ENCODE assay signal across 1 cellular context in the genomic region with DNA sequence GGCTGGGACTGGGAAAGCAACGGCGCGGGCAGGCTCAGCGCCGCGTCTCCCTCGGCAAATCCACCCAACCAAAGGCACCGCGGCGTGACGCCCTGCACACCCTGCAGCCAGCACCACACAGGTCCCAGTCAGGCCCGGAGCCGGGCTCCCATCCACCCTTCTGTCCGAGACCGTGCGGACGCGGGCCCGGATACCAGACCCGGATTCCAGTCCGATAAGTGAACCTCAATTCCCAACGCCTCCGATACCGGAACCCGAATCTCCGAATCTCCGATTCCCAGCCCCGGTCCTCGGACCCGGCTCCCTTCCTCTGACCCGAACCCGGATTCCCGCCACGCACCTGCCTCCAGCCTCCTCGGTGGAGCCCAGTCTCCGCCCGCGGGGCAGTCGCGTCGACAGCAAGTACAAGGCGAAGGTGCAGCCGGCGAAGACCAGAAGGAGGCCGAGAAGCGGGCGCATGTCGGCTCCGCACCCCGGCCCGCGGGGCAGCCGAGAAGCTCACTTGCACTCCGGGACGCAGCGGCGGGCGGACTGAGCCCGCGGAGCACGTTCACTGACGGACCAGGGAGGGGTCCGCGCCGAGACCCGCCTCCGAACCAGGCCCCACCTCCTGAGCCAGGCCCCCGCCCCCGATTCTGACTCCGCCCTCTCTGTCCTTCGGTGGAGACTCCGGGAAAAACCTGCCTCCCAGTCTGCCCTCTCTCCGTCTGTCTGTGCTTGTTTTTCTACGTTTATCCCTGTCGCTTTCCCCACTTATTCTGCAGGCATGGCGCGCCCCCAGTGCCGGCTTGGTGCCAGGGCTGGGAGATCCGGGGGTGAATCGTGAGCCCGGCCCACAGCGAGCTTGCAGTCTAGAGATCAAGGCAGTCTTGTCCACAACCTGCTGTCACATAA.
TF ChIP-seq lines count a peak whose summit lies in the region.

A gene (minus strand): TSS at position 533 of the 894 bp plus-strand sequence. CDS start 74 bp downstream, at position 459.

TF ChIP-seq in K562, 482 proteins besides CTCF, POLR2A, EP300 and RAD21 (continued from another document and continues in another):
- TF ChIP-seq, protein P1, sequence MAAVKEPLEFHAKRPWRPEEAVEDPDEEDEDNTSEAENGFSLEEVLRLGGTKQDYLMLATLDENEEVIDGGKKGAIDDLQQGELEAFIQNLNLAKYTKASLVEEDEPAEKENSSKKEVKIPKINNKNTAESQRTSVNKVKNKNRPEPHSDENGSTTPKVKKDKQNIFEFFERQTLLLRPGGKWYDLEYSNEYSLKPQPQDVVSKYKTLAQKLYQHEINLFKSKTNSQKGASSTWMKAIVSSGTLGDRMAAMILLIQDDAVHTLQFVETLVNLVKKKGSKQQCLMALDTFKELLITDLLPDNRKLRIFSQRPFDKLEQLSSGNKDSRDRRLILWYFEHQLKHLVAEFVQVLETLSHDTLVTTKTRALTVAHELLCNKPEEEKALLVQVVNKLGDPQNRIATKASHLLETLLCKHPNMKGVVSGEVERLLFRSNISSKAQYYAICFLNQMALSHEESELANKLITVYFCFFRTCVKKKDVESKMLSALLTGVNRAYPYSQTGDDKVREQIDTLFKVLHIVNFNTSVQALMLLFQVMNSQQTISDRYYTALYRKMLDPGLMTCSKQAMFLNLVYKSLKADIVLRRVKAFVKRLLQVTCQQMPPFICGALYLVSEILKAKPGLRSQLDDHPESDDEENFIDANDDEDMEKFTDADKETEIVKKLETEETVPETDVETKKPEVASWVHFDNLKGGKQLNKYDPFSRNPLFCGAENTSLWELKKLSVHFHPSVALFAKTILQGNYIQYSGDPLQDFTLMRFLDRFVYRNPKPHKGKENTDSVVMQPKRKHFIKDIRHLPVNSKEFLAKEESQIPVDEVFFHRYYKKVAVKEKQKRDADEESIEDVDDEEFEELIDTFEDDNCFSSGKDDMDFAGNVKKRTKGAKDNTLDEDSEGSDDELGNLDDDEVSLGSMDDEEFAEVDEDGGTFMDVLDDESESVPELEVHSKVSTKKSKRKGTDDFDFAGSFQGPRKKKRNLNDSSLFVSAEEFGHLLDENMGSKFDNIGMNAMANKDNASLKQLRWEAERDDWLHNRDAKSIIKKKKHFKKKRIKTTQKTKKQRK (IDR thresholded peaks at IDR 0.05; ENCODE audit: borderline replicate concordance, low read depth, low read length): no peak
- TF ChIP-seq, protein P2, sequence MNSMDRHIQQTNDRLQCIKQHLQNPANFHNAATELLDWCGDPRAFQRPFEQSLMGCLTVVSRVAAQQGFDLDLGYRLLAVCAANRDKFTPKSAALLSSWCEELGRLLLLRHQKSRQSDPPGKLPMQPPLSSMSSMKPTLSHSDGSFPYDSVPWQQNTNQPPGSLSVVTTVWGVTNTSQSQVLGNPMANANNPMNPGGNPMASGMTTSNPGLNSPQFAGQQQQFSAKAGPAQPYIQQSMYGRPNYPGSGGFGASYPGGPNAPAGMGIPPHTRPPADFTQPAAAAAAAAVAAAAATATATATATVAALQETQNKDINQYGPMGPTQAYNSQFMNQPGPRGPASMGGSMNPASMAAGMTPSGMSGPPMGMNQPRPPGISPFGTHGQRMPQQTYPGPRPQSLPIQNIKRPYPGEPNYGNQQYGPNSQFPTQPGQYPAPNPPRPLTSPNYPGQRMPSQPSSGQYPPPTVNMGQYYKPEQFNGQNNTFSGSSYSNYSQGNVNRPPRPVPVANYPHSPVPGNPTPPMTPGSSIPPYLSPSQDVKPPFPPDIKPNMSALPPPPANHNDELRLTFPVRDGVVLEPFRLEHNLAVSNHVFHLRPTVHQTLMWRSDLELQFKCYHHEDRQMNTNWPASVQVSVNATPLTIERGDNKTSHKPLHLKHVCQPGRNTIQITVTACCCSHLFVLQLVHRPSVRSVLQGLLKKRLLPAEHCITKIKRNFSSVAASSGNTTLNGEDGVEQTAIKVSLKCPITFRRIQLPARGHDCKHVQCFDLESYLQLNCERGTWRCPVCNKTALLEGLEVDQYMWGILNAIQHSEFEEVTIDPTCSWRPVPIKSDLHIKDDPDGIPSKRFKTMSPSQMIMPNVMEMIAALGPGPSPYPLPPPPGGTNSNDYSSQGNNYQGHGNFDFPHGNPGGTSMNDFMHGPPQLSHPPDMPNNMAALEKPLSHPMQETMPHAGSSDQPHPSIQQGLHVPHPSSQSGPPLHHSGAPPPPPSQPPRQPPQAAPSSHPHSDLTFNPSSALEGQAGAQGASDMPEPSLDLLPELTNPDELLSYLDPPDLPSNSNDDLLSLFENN (IDR thresholded peaks at IDR 0.05; ENCODE audit: low read depth in 2 of 2, low read length in 2 of 2): peak in 1 of 2 experiments; percentile 70; a peak in 2 of 4 replicates
- TF ChIP-seq SUPT5H (IDR thresholded peaks at IDR 0.05) (peak; percentile 92), ELF1 (tag; IDR thresholded peaks at IDR 0.05) (peak; percentile 54; the same call in 1 of the 2 replicates), MCM3 (IDR thresholded peaks at IDR 0.05) (no peak), NONO (IDR thresholded peaks at IDR 0.05; ENCODE audit: low read depth in 2 of 2, low read length in 1 of 2) (peak; percentile 48 to 96; a peak in 3 of 4 replicates), RFX1 (IDR thresholded peaks at IDR 0.05) (no peak), ZNF76 (CRISPR knock-in tag; IDR thresholded peaks at IDR 0.05; ENCODE audit: borderline replicate concordance) (peak; percentile 42; the same call in 1 of the 2 replicates), ZNF431 (CRISPR knock-in tag; IDR thresholded peaks at IDR 0.05) (no peak), HDAC6 (IDR thresholded peaks at IDR 0.05; ENCODE audit: low read depth, low read length) (no peak), TCF3 (CRISPR knock-in tag; IDR thresholded peaks at IDR 0.05) (peak; percentile 57), TRIM24 (IDR thresholded peaks at IDR 0.05) (peak; percentile 57 to 99; a peak in 3 of 4 replicates), MEF2A (IDR thresholded peaks at IDR 0.05; ENCODE audit: control insufficient read depth, low read depth, low read length) (peak; percentile 11; the same call in 1 of the 2 replicates), PHF21A (IDR thresholded peaks at IDR 0.05; ENCODE audit: borderline replicate concordance, low read depth) (peak; percentile 77; the same call in 1 of the 2 replicates), PRPF4 (IDR thresholded peaks at IDR 0.05; ENCODE audit: insufficient read depth, low read depth, low read length, poor library complexity, severe bottlenecking) (peak; percentile 67), SREBF1 (IDR thresholded peaks at IDR 0.05; ENCODE audit: borderline replicate concordance, low read depth, low read length) (no peak), CHCHD3 (CRISPR knock-in tag; IDR thresholded peaks at IDR 0.05) (no peak), XRCC5 (IDR thresholded peaks at IDR 0.05; ENCODE audit: low read depth, low read length) (peak; percentile 96), ZC3H11A (IDR thresholded peaks at IDR 0.05; ENCODE audit: low read depth, low read length) (peak; percentile 95), CHD4 (IDR thresholded peaks at IDR 0.05; ENCODE audit: insufficient read depth, insufficient replicate concordance, low read depth, low read length, poor library complexity, severe bottlenecking) (no peak), KDM4B (IDR thresholded peaks at IDR 0.05; ENCODE audit: borderline replicate concordance in 2 of 2, low read depth in 1 of 2) (peak in 1 of 2 experiments; percentile 67; a peak in 1 of 4 replicates), ZNF668 (CRISPR knock-in tag; IDR thresholded peaks at IDR 0.05) (no peak)
- TF ChIP-seq, protein P3, sequence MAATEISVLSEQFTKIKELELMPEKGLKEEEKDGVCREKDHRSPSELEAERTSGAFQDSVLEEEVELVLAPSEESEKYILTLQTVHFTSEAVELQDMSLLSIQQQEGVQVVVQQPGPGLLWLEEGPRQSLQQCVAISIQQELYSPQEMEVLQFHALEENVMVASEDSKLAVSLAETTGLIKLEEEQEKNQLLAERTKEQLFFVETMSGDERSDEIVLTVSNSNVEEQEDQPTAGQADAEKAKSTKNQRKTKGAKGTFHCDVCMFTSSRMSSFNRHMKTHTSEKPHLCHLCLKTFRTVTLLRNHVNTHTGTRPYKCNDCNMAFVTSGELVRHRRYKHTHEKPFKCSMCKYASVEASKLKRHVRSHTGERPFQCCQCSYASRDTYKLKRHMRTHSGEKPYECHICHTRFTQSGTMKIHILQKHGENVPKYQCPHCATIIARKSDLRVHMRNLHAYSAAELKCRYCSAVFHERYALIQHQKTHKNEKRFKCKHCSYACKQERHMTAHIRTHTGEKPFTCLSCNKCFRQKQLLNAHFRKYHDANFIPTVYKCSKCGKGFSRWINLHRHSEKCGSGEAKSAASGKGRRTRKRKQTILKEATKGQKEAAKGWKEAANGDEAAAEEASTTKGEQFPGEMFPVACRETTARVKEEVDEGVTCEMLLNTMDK (IDR thresholded peaks at IDR 0.05; ENCODE audit: borderline replicate concordance, insufficient read depth, low read depth, low read length, poor library complexity, severe bottlenecking): peak; percentile 33
- TF ChIP-seq, protein P4, sequence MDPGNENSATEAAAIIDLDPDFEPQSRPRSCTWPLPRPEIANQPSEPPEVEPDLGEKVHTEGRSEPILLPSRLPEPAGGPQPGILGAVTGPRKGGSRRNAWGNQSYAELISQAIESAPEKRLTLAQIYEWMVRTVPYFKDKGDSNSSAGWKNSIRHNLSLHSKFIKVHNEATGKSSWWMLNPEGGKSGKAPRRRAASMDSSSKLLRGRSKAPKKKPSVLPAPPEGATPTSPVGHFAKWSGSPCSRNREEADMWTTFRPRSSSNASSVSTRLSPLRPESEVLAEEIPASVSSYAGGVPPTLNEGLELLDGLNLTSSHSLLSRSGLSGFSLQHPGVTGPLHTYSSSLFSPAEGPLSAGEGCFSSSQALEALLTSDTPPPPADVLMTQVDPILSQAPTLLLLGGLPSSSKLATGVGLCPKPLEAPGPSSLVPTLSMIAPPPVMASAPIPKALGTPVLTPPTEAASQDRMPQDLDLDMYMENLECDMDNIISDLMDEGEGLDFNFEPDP (CRISPR knock-in tag; IDR thresholded peaks at IDR 0.05): no peak
- TF ChIP-seq, protein P5, sequence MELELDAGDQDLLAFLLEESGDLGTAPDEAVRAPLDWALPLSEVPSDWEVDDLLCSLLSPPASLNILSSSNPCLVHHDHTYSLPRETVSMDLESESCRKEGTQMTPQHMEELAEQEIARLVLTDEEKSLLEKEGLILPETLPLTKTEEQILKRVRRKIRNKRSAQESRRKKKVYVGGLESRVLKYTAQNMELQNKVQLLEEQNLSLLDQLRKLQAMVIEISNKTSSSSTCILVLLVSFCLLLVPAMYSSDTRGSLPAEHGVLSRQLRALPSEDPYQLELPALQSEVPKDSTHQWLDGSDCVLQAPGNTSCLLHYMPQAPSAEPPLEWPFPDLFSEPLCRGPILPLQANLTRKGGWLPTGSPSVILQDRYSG (tag; conservative IDR thresholded peaks at IDR 0.05; ENCODE audit: low read depth): no peak
- TF ChIP-seq, protein P6, sequence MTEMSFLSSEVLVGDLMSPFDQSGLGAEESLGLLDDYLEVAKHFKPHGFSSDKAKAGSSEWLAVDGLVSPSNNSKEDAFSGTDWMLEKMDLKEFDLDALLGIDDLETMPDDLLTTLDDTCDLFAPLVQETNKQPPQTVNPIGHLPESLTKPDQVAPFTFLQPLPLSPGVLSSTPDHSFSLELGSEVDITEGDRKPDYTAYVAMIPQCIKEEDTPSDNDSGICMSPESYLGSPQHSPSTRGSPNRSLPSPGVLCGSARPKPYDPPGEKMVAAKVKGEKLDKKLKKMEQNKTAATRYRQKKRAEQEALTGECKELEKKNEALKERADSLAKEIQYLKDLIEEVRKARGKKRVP (CRISPR knock-in tag; IDR thresholded peaks at IDR 0.05): no peak
- TF ChIP-seq, protein P7, sequence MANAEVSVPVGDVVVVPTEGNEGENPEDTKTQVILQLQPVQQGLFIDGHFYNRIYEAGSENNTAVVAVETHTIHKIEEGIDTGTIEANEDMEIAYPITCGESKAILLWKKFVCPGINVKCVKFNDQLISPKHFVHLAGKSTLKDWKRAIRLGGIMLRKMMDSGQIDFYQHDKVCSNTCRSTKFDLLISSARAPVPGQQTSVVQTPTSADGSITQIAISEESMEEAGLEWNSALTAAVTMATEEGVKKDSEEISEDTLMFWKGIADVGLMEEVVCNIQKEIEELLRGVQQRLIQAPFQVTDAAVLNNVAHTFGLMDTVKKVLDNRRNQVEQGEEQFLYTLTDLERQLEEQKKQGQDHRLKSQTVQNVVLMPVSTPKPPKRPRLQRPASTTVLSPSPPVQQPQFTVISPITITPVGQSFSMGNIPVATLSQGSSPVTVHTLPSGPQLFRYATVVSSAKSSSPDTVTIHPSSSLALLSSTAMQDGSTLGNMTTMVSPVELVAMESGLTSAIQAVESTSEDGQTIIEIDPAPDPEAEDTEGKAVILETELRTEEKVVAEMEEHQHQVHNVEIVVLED (CRISPR knock-in tag; IDR thresholded peaks at IDR 0.05): peak; percentile 99
- TF ChIP-seq, protein P8, sequence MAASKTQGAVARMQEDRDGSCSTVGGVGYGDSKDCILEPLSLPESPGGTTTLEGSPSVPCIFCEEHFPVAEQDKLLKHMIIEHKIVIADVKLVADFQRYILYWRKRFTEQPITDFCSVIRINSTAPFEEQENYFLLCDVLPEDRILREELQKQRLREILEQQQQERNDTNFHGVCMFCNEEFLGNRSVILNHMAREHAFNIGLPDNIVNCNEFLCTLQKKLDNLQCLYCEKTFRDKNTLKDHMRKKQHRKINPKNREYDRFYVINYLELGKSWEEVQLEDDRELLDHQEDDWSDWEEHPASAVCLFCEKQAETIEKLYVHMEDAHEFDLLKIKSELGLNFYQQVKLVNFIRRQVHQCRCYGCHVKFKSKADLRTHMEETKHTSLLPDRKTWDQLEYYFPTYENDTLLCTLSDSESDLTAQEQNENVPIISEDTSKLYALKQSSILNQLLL (CRISPR knock-in tag; IDR thresholded peaks at IDR 0.05; ENCODE audit: borderline replicate concordance): no peak
- TF ChIP-seq, protein P9, sequence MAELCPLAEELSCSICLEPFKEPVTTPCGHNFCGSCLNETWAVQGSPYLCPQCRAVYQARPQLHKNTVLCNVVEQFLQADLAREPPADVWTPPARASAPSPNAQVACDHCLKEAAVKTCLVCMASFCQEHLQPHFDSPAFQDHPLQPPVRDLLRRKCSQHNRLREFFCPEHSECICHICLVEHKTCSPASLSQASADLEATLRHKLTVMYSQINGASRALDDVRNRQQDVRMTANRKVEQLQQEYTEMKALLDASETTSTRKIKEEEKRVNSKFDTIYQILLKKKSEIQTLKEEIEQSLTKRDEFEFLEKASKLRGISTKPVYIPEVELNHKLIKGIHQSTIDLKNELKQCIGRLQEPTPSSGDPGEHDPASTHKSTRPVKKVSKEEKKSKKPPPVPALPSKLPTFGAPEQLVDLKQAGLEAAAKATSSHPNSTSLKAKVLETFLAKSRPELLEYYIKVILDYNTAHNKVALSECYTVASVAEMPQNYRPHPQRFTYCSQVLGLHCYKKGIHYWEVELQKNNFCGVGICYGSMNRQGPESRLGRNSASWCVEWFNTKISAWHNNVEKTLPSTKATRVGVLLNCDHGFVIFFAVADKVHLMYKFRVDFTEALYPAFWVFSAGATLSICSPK (IDR thresholded peaks at IDR 0.05; ENCODE audit: borderline replicate concordance): no peak
- TF ChIP-seq, protein P10, sequence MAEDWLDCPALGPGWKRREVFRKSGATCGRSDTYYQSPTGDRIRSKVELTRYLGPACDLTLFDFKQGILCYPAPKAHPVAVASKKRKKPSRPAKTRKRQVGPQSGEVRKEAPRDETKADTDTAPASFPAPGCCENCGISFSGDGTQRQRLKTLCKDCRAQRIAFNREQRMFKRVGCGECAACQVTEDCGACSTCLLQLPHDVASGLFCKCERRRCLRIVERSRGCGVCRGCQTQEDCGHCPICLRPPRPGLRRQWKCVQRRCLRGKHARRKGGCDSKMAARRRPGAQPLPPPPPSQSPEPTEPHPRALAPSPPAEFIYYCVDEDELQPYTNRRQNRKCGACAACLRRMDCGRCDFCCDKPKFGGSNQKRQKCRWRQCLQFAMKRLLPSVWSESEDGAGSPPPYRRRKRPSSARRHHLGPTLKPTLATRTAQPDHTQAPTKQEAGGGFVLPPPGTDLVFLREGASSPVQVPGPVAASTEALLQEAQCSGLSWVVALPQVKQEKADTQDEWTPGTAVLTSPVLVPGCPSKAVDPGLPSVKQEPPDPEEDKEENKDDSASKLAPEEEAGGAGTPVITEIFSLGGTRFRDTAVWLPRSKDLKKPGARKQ (CRISPR knock-in tag; IDR thresholded peaks at IDR 0.05): no peak
